Comparison of ENCODE assay signal across 8 cellular contexts in genomic region chr10:72340510-72340895, GRCh38. TPM values are rescaled to one million over a fixed set of nuclear protein-coding genes. Genes with fewer than 3 reads are reported as not detected.
DNase-seq lines count a peak whose midpoint lies in the region; ATAC-seq and TF ChIP-seq lines count a peak whose summit lies in the region.

No MANE protein-coding gene starts in this region.

- DNase-seq in BJ (ENCODE audit: low read depth) (no peak), HEK293T (ENCODE audit: extremely low spot score) (peak; percentile 80), T follicular helper cell (ENCODE audit: low read depth) (peak; percentile 64), adipocyte (ENCODE audit: low read depth) (peak; percentile 82), right cardiac atrium (peak; percentile 74 to 90 (median 89))
- DNase-seq in stimulated activated CD4-positive, alpha-beta T cell treated with anti-CD3 and anti-CD28 coated beads, Interleukin-15, amount 100 ng/mL, for 1 hour (ENCODE audit: low read depth in 1 of 2, low spot score in 1 of 2): peak; percentile 66 to 68

- H3K36me3 ChIP-seq in BJ (ENCODE audit: control insufficient read depth, insufficient read depth, low read length) (peaks cover 30% of the 10 kb centered on the region), adipocyte (ENCODE audit: control insufficient read depth, insufficient read depth, low read length, severe bottlenecking) (peaks cover 83% of the 10 kb centered on the region)

- POLR2A ChIA-PET in BJ (lab: Charles Lee): interaction anchor here (0.6 kb wide), 1 partner anchor 56 kb away, joined by 3 read pairs; no protein-coding TSS in a partner anchor
- POLR2A ChIA-PET in HEK293T (lab: Yijun Ruan, JAX): no interaction called here

- H3K27me3 ChIP-seq in BJ (ENCODE audit: control insufficient read depth, insufficient read depth, low read length) (no peaks in the 10 kb centered on the region), adipocyte (replicated peaks; ENCODE audit: control insufficient read depth, insufficient read depth, low read length) (no peaks in the 10 kb centered on the region), right cardiac atrium (ENCODE audit: control insufficient read depth, insufficient read depth) (no peaks in the 10 kb centered on the region)

- 59% methylated on average over 15 of the region's 15 CpGs for WGBS in right cardiac atrium

- H3K4me1 ChIP-seq in adipocyte (ENCODE audit: control insufficient read depth, insufficient read depth, low read length): peaks cover 15% of the 10 kb centered on the region
- peaks cover 12% of the 10 kb centered on the region for H3K4me1 ChIP-seq in right cardiac atrium (ENCODE audit: control insufficient read depth, insufficient read depth, low read length)

- H3K4me3 ChIP-seq in BJ (ENCODE audit: low read depth, low read length) (no peak overlapping the region), adipocyte (ENCODE audit: low read length) (no peak overlapping the region), right cardiac atrium (ENCODE audit: low read length) (no peak overlapping the region)

- TF ChIP-seq CTCF in BJ (IDR thresholded peaks at IDR 0.05; ENCODE audit: insufficient read depth, low read depth, low read length): peak; percentile 98

- CTCF ChIA-PET in BJ (lab: Yijun Ruan, JAX): interaction anchor here (0.6 to 1.8 kb wide), 12 partner anchors 9 to 272 kb away, joined by 3 to 7 read pairs (median 4); no protein-coding TSS in a partner anchor
- CTCF ChIA-PET in HEK293T (lab: Yijun Ruan, JAX): interaction anchor here (0.6 to 1.0 kb wide), 4 partner anchors 9 to 718 kb away, joined by 3 to 4 read pairs (median 4); no protein-coding TSS in a partner anchor

- no peak overlapping the region for H3K27ac ChIP-seq in right cardiac atrium (ENCODE audit: low read length)

- ATAC-seq in right cardiac atrium (peak; percentile 4 to 40), HG02970 (IDR thresholded peaks at IDR 0.05; ENCODE audit: low FRiP score, unreplicated experiment) (no peak), HG02571 (IDR thresholded peaks at IDR 0.05; ENCODE audit: unreplicated experiment) (no peak)

- H3K9ac ChIP-seq in adipocyte (ENCODE audit: low read length): no peak overlapping the region

- H3K9me3 ChIP-seq in adipocyte (ENCODE audit: control insufficient read depth, low read length) (no peaks in the 10 kb centered on the region), right cardiac atrium (ENCODE audit: control insufficient read depth, low read length) (no peaks in the 10 kb centered on the region)

- intact Hi-C loops in right cardiac atrium (cut with DNase I): loop anchor here in 1 of 4 donors (5.0 kb wide), 1 partner anchor 443 kb away; no protein-coding TSS in a partner anchor

TF ChIP-seq in HEK293T, 16 proteins besides CTCF, POLR2A, EP300 and RAD21:
- TF ChIP-seq PKNOX1 (IDR thresholded peaks at IDR 0.05) (peak; percentile 59), SUZ12 (IDR thresholded peaks at IDR 0.05) (no peak)

RNA-seq across cellular contexts. Expression of gene DNAJB12, which starts 14.2 kb away (rescaled TPM):
- 26.4 and 38.8 TPM in 2 replicates for polyA plus RNA-seq in BJ (2011; rRNA removed)
- 25.6 and 25.9 TPM in 2 replicates for polyA minus RNA-seq in BJ (2011; rRNA and poly(A)+ RNA removed)
- total RNA-seq in right cardiac atrium: 10 to 100 TPM; 26.9 to 35.0 (median 30.9) TPM
- 25.8 TPM for polyA plus RNA-seq in right cardiac atrium

Comparison
In these comparisons a context has a peak if more than half of its experiments do, and no peak if none do; other contexts are left out.
1. ATAC-seq: peak in right cardiac atrium (2 of 2); none in HG02970 (single experiment) and HG02571 (single experiment).